Comparison of ENCODE assay signal across 9 cellular contexts in the genomic region with DNA sequence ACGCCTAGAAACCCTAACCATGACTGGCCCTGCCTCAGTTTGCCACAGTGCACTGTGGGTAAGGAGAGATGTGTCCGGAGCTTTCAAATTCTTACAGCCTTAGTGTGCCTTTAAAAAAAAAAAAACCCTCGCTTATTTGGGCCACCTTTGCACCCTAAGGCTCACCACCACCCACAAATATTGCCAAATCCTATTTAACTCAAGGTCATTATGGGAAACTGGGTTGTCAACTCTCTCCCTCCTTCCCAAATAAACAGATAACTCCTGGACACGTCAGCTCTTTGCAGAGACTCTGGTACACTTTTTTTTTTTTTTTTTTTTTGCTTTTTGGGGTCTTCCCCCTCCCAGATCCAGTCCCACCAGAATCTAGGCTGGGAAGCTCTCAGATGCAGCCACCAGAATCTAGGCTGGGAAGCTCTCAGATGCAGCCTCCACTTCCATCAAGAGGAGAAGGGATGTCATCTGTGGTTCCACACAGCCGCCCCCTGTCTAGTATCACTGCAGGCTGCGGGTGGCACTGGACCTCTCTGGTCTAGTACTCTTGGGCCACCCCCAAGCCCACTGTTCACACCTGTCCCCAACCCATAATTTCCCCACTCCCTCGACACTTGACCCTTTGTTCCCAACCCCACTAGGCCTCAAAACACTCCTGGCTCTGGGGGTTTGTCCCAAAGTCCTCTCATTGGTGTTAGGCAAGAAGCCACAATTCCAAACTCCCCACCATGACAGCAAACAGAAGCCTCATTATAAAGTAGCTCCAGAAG. TPM values are rescaled to one million over a fixed set of nuclear protein-coding genes. Genes with fewer than 3 reads are reported as not detected.
DNase-seq lines count a peak whose midpoint lies in the region; ATAC-seq and TF ChIP-seq lines count a peak whose summit lies in the region.
"Had no signal": no experiment of that assay in that cellular context is flagged by ENCODE, and none has a peak within 500 bp of the region (broad histone marks: within the 10 kb centered on the region; RNA-seq: fewer than 3 reads in every experiment).

No MANE protein-coding gene starts in this region.

- TF ChIP-seq CTCF in AG10803 (conservative IDR thresholded peaks at IDR 0.05; ENCODE audit: low read length): no peak
- TF ChIP-seq CTCF in PC-3 (conservative IDR thresholded peaks at IDR 0.05; ENCODE audit: low read depth, low read length): no peak
- no peak for TF ChIP-seq CTCF in endodermal cell (conservative IDR thresholded peaks at IDR 0.05)
- TF ChIP-seq CTCF in ovary (IDR thresholded peaks at IDR 0.05): no peak

- no peaks in the 10 kb centered on the region for H3K9me2 ChIP-seq in PC-3 (replicated peaks; ENCODE audit: low read length)

- BruUV-seq in PC-3 (replicated peaks; lab: Mats Ljungman, UMichigan): no TSS peak

- no peaks in the 10 kb centered on the region for H3K27me3 ChIP-seq in PC-3 (ENCODE audit: low read length)
- peaks cover 57% of the 10 kb centered on the region for H3K27me3 ChIP-seq in endodermal cell (ENCODE audit: control insufficient read depth, insufficient read depth, low read length, poor library complexity, severe bottlenecking)
- no peaks in the 10 kb centered on the region for H3K27me3 ChIP-seq in ovary

- POLR2A ChIA-PET in PC-3 (lab: Charles Lee; ENCODE audit: unreplicated experiment): no interaction called here

- H3K36me3 Mint-ChIP-seq in endodermal cell (ENCODE audit: low read depth): peaks cover 3% of the 10 kb centered on the region

- no peak overlapping the region for H3K27ac Mint-ChIP-seq in endodermal cell

- H3K9me3 ChIP-seq in PC-3 (ENCODE audit: low read length): no peaks in the 10 kb centered on the region
- H3K9me3 ChIP-seq in endodermal cell (ENCODE audit: control insufficient read depth, low read length): no peaks in the 10 kb centered on the region
- H3K9me3 ChIP-seq in ovary: no peaks in the 10 kb centered on the region

- H3K4me1 Mint-ChIP-seq in endodermal cell: peaks cover 32% of the 10 kb centered on the region

- CTCF ChIA-PET in PC-3 (lab: Charles Lee): no interaction called here

- peak overlapping the region; percentile 95; the same call in 1 of the 2 replicates for H3K9ac ChIP-seq in PC-3 (ENCODE audit: low read length)
- H3K9ac ChIP-seq in endodermal cell (ENCODE audit: extremely low read depth, low read length, poor library complexity, severe bottlenecking): no peak overlapping the region

- no peaks in the 10 kb centered on the region for H3F3A ChIP-seq in PC-3 (ENCODE audit: low read length, unreplicated experiment)

- peaks cover 42% of the 10 kb centered on the region for H3K4me1 ChIP-seq in PC-3 (ENCODE audit: insufficient read depth, low read length)
- H3K4me1 ChIP-seq in endodermal cell (ENCODE audit: control insufficient read depth, insufficient read depth, low read length): peaks cover 7% of the 10 kb centered on the region
- peaks cover 5% of the 10 kb centered on the region for H3K4me1 ChIP-seq in ovary (ENCODE audit: insufficient read depth)

- H3K27ac ChIP-seq in PC-3 (ENCODE audit: low read length) (no peak overlapping the region), endodermal cell (ENCODE audit: low read depth, low read length) (no peak overlapping the region), ovary (peak overlapping the region; percentile 34 to 80)

- TF ChIP-seq POLR2A in ovary (IDR thresholded peaks at IDR 0.05): no peak

- TF ChIP-seq EP300 in ovary (IDR thresholded peaks at IDR 0.05): no peak

- WGBS in endodermal cell (ENCODE audit: insufficient coverage in 1 of 2, insufficient read length in 1 of 2), 2 experiments: 77 to 94% methylated on average over 2 to 7 of the region's 7 CpGs
- 38 to 53% (median 41%) methylated on average over 7 of the region's 7 CpGs for WGBS in ovary, 3 donors

- intact Hi-C loops in PC-3 (cut with micrococcal nuclease): loop anchor here (5.0 kb wide), 2 partner anchors 152 to 282 kb away; no protein-coding TSS in a partner anchor
- intact Hi-C loops in ovary (cut with DNase I): loop anchor here (5.0 to 10.0 kb wide), 7 partner anchors 60 to 300 kb away; no protein-coding TSS in a partner anchor

- H2AFZ ChIP-seq in PC-3 (ENCODE audit: low read length): no peak overlapping the region

- H3K36me3 ChIP-seq in PC-3 (ENCODE audit: low read depth, low read length) (peaks cover 29% of the 10 kb centered on the region), endodermal cell (ENCODE audit: control insufficient read depth, insufficient read depth, low read length) (no peaks in the 10 kb centered on the region), ovary (no peaks in the 10 kb centered on the region)

- H3K4me3 ChIP-seq in AG10803 (ENCODE audit: low read length) (peak overlapping the region; percentile 88), PC-3 (ENCODE audit: low read length) (peak overlapping the region; percentile 83), endodermal cell (ENCODE audit: low read length) (peak overlapping the region; percentile 96), ovary (peak overlapping the region; percentile 3)

- H4K20me1 ChIP-seq in PC-3 (ENCODE audit: low read length): peaks cover 30% of the 10 kb centered on the region

- DNase-seq in AG10803 (ENCODE audit: low read depth): no peak
- no peak for DNase-seq in PC-3
- no peak for DNase-seq in endodermal cell
- peak in 1 of 5 donors; percentile 32 for DNase-seq in ovary
- no peak for DNase-seq in NCI-H748 treated with DMSO at 0.1 percent for 48 hours (lab: John Stamatoyannopoulos, UW)
- DNase-seq: stimulated activated CD4-positive, alpha-beta T cell treated with anti-CD3 and anti-CD28 coated beads, Interleukin-4, amount 100 ng/mL, for 1 hour had no signal

- H3K4me2 ChIP-seq in PC-3 (ENCODE audit: low read length): peak overlapping the region; percentile 91

- H3K4me3 Mint-ChIP-seq in endodermal cell: peak overlapping the region; percentile 86

- H3K9me3 Mint-ChIP-seq in endodermal cell: no peaks in the 10 kb centered on the region

- ATAC-seq in PC-3 (no peak), HG02970 (IDR thresholded peaks at IDR 0.05; ENCODE audit: low FRiP score, unreplicated experiment) (no peak), GM18520 (IDR thresholded peaks at IDR 0.05; ENCODE audit: unreplicated experiment) (no peak), HG03439 (IDR thresholded peaks at IDR 0.05; ENCODE audit: unreplicated experiment) (no peak)

- peaks cover 74% of the 10 kb centered on the region for H3K27me3 Mint-ChIP-seq in endodermal cell (ENCODE audit: insufficient read depth)

- peaks cover 97% of the 10 kb centered on the region for H3K79me2 ChIP-seq in PC-3 (ENCODE audit: low read length)

RNA-seq across cellular contexts. Expression of a gene that starts 3.4 kb away (rescaled TPM):
- total RNA-seq in PC-3 (2014; rRNA removed) (105 and 116 TPM in 2 replicates), endodermal cell (1 to 10 TPM; 9.2 to 9.8 TPM), ovary (10 to 100 TPM; 25.8 to 92.3 (median 57.8) TPM)
- polyA plus RNA-seq in endodermal cell (2013, experiment 1 of 2): 5.2 TPM
- 4.6 TPM for polyA plus RNA-seq in endodermal cell (2013, experiment 2 of 2)
- 10 to 100 TPM; 32.5 to 33.8 TPM for polyA plus RNA-seq in ovary

RNA-seq across cellular contexts. Expression of a gene that starts 29.3 kb away (rescaled TPM):
- total RNA-seq in PC-3 (2014; rRNA removed) (not detected in 2 replicates), endodermal cell (not detected), ovary (not detected)
- polyA plus RNA-seq in endodermal cell (2013, experiment 1 of 2): not detected
- polyA plus RNA-seq in endodermal cell (2013, experiment 2 of 2): not detected
- polyA plus RNA-seq in ovary: under 1 TPM in 1 of 2 donors, not detected in 1; 0.38 TPM

Comparison
In these comparisons a context has a peak if more than half of its experiments do, and no peak if none do; other contexts are left out.
1. H3K4me3 ChIP-seq: peak in every context shown above with its lines; median percentile 96 in endodermal cell; 88 in AG10803; 83 in PC-3; 3 in ovary.
2. H3K27ac ChIP-seq: peak in ovary (2 of 2); none in PC-3 (single experiment) and endodermal cell (single experiment).